In the genomic region with DNA sequence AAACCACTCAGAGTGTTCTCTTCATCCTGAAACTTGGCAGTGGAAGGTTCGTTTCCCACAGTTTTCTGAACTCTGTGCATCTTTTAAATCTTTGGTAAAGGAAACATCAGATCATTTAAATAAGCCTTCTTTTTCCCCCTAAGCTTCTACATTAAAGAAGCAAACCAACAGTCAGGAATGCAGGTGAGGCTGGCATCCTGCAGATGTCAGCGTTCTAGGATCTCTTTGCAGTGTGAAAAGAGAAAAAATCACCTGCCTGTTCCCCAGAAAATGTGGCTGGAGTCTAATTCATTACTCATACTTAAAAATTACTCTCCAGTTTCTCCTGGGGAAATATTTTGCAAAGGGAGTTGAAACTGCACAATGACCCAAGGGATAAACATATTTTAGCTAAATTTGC, we compare ENCODE assay signal across 1 cellular context.
TF ChIP-seq lines count a peak whose summit lies in the region.

No MANE protein-coding gene starts in this region.

TF ChIP-seq in H1, 55 proteins besides CTCF, POLR2A, EP300 and RAD21:
- TF ChIP-seq NRF1 (IDR thresholded peaks at IDR 0.05; ENCODE audit: low read depth, low read length) (no peak), TEAD4 (IDR thresholded peaks at IDR 0.05; ENCODE audit: low read depth, low read length) (peak; percentile 49; the same call in 1 of the 2 replicates)
